In genomic region chr6:39861663-39862062, GRCh38 we compare ENCODE assay signal across 11 cellular contexts.
"Had no signal": no experiment of that assay in that cellular context is flagged by ENCODE, and none has a peak within 500 bp of the region (broad histone marks: within the 10 kb centered on the region; RNA-seq: fewer than 3 reads in every experiment).

No MANE protein-coding gene starts in this region.

- DNase-seq: activated CD4-positive, alpha-beta T cell treated with anti-CD3 and anti-CD28 coated beads for 48 hours; activated naive CD4-positive, alpha-beta T cell treated with anti-CD3 and anti-CD28 coated beads, Interleukin-2, amount 50 U/mL, for 16 hours; activated T-cell treated with anti-CD3 and anti-CD28 coated beads for 4 hours; cerebellar nuclear complex; esophagus squamous epithelium; foreskin fibroblast; kidney; retina; SK-N-SH had no signal

- H3K9me2 ChIP-seq: SK-N-SH had no signal

- H3K4me3 ChIP-seq: esophagus squamous epithelium had no signal

- H3K9ac ChIP-seq: SK-N-SH had no signal

- ATAC-seq: activated T-helper 17 cell treated with anti-CD3 and anti-CD28 coated beads, Interleukin-2, amount 50 U/mL, for 72 hours; stimulated activated effector memory CD8-positive, alpha-beta T cell treated with anti-CD3 and anti-CD28 coated beads, Interleukin-12 subunit alpha, Interleukin-12 subunit beta, amount 100 ng/mL, for 72 hours had no signal

- H3K27me3 ChIP-seq: esophagus squamous epithelium had no signal

- H3K4me2 ChIP-seq: SK-N-SH had no signal

- H3K9me3 ChIP-seq: esophagus squamous epithelium, SK-N-SH had no signal
